ENCODE assay signal across 2 cellular contexts in the genomic region with DNA sequence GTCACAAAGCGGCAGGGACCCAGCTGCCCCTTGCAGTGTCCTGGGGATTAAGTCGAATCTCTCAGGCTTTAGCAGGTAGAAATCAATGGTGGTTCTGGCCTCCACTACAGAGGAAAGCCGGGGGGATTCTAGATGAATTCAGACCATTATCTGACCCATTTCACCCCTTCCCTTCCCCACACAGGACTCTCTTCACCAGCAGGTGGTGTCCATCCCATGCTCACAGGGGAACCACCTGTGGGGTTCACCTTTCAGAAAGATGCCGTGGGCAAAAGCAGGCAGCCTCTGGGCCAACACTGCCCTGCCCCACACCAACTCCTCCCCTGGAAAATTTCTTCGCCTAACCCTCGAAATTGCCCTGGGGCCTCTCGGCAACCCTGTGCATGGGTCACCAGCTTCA.
TF ChIP-seq lines count a peak whose summit lies in the region.

No MANE protein-coding gene starts in this region.

TF ChIP-seq in H1, 55 proteins besides CTCF, POLR2A, EP300 and RAD21:
- no peak for TF ChIP-seq ASH2L (IDR thresholded peaks at IDR 0.05; ENCODE audit: low read length)
- TF ChIP-seq KDM1A (IDR thresholded peaks at IDR 0.05; ENCODE audit: borderline replicate concordance, low read length), result no peak
- no peak for TF ChIP-seq HDAC6 (IDR thresholded peaks at IDR 0.05; ENCODE audit: low read depth, low read length)
- TF ChIP-seq RNF2 (IDR thresholded peaks at IDR 0.05; ENCODE audit: borderline replicate concordance, low read depth, low read length, missing control alignments, poor library complexity, severe bottlenecking), result no peak
- TF ChIP-seq, protein P1, sequence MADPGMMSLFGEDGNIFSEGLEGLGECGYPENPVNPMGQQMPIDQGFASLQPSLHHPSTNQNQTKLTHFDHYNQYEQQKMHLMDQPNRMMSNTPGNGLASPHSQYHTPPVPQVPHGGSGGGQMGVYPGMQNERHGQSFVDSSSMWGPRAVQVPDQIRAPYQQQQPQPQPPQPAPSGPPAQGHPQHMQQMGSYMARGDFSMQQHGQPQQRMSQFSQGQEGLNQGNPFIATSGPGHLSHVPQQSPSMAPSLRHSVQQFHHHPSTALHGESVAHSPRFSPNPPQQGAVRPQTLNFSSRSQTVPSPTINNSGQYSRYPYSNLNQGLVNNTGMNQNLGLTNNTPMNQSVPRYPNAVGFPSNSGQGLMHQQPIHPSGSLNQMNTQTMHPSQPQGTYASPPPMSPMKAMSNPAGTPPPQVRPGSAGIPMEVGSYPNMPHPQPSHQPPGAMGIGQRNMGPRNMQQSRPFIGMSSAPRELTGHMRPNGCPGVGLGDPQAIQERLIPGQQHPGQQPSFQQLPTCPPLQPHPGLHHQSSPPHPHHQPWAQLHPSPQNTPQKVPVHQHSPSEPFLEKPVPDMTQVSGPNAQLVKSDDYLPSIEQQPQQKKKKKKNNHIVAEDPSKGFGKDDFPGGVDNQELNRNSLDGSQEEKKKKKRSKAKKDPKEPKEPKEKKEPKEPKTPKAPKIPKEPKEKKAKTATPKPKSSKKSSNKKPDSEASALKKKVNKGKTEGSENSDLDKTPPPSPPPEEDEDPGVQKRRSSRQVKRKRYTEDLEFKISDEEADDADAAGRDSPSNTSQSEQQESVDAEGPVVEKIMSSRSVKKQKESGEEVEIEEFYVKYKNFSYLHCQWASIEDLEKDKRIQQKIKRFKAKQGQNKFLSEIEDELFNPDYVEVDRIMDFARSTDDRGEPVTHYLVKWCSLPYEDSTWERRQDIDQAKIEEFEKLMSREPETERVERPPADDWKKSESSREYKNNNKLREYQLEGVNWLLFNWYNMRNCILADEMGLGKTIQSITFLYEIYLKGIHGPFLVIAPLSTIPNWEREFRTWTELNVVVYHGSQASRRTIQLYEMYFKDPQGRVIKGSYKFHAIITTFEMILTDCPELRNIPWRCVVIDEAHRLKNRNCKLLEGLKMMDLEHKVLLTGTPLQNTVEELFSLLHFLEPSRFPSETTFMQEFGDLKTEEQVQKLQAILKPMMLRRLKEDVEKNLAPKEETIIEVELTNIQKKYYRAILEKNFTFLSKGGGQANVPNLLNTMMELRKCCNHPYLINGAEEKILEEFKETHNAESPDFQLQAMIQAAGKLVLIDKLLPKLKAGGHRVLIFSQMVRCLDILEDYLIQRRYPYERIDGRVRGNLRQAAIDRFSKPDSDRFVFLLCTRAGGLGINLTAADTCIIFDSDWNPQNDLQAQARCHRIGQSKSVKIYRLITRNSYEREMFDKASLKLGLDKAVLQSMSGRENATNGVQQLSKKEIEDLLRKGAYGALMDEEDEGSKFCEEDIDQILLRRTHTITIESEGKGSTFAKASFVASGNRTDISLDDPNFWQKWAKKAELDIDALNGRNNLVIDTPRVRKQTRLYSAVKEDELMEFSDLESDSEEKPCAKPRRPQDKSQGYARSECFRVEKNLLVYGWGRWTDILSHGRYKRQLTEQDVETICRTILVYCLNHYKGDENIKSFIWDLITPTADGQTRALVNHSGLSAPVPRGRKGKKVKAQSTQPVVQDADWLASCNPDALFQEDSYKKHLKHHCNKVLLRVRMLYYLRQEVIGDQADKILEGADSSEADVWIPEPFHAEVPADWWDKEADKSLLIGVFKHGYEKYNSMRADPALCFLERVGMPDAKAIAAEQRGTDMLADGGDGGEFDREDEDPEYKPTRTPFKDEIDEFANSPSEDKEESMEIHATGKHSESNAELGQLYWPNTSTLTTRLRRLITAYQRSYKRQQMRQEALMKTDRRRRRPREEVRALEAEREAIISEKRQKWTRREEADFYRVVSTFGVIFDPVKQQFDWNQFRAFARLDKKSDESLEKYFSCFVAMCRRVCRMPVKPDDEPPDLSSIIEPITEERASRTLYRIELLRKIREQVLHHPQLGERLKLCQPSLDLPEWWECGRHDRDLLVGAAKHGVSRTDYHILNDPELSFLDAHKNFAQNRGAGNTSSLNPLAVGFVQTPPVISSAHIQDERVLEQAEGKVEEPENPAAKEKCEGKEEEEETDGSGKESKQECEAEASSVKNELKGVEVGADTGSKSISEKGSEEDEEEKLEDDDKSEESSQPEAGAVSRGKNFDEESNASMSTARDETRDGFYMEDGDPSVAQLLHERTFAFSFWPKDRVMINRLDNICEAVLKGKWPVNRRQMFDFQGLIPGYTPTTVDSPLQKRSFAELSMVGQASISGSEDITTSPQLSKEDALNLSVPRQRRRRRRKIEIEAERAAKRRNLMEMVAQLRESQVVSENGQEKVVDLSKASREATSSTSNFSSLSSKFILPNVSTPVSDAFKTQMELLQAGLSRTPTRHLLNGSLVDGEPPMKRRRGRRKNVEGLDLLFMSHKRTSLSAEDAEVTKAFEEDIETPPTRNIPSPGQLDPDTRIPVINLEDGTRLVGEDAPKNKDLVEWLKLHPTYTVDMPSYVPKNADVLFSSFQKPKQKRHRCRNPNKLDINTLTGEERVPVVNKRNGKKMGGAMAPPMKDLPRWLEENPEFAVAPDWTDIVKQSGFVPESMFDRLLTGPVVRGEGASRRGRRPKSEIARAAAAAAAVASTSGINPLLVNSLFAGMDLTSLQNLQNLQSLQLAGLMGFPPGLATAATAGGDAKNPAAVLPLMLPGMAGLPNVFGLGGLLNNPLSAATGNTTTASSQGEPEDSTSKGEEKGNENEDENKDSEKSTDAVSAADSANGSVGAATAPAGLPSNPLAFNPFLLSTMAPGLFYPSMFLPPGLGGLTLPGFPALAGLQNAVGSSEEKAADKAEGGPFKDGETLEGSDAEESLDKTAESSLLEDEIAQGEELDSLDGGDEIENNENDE (IDR thresholded peaks at IDR 0.05; ENCODE audit: insufficient replicate concordance, low read length), result no peak
- TF ChIP-seq SAP30 (IDR thresholded peaks at IDR 0.05; ENCODE audit: insufficient read depth, insufficient replicate concordance, low read length), result no peak
- TF ChIP-seq, protein P2, sequence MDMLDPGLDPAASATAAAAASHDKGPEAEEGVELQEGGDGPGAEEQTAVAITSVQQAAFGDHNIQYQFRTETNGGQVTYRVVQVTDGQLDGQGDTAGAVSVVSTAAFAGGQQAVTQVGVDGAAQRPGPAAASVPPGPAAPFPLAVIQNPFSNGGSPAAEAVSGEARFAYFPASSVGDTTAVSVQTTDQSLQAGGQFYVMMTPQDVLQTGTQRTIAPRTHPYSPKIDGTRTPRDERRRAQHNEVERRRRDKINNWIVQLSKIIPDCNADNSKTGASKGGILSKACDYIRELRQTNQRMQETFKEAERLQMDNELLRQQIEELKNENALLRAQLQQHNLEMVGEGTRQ (IDR thresholded peaks at IDR 0.05; ENCODE audit: low read length), result no peak
- TF ChIP-seq CTBP2 (IDR thresholded peaks at IDR 0.05; ENCODE audit: borderline replicate concordance, insufficient read depth, insufficient read length, low read length), result no peak
- no peak for TF ChIP-seq BACH1 (IDR thresholded peaks at IDR 0.05; ENCODE audit: low read length)
- no peak for TF ChIP-seq NANOG (IDR thresholded peaks at IDR 0.05; ENCODE audit: insufficient read depth, low read depth, low read length, poor library complexity, severe bottlenecking)

TF ChIP-seq in HepG2, 621 proteins besides CTCF, POLR2A, EP300 and RAD21:
- no peak for TF ChIP-seq CENPT (CRISPR knock-in tag; IDR thresholded peaks at IDR 0.05; ENCODE audit: low read depth)
- TF ChIP-seq ZNF460 (CRISPR knock-in tag; IDR thresholded peaks at IDR 0.05; ENCODE audit: borderline replicate concordance), result no peak
- TF ChIP-seq, protein P3, sequence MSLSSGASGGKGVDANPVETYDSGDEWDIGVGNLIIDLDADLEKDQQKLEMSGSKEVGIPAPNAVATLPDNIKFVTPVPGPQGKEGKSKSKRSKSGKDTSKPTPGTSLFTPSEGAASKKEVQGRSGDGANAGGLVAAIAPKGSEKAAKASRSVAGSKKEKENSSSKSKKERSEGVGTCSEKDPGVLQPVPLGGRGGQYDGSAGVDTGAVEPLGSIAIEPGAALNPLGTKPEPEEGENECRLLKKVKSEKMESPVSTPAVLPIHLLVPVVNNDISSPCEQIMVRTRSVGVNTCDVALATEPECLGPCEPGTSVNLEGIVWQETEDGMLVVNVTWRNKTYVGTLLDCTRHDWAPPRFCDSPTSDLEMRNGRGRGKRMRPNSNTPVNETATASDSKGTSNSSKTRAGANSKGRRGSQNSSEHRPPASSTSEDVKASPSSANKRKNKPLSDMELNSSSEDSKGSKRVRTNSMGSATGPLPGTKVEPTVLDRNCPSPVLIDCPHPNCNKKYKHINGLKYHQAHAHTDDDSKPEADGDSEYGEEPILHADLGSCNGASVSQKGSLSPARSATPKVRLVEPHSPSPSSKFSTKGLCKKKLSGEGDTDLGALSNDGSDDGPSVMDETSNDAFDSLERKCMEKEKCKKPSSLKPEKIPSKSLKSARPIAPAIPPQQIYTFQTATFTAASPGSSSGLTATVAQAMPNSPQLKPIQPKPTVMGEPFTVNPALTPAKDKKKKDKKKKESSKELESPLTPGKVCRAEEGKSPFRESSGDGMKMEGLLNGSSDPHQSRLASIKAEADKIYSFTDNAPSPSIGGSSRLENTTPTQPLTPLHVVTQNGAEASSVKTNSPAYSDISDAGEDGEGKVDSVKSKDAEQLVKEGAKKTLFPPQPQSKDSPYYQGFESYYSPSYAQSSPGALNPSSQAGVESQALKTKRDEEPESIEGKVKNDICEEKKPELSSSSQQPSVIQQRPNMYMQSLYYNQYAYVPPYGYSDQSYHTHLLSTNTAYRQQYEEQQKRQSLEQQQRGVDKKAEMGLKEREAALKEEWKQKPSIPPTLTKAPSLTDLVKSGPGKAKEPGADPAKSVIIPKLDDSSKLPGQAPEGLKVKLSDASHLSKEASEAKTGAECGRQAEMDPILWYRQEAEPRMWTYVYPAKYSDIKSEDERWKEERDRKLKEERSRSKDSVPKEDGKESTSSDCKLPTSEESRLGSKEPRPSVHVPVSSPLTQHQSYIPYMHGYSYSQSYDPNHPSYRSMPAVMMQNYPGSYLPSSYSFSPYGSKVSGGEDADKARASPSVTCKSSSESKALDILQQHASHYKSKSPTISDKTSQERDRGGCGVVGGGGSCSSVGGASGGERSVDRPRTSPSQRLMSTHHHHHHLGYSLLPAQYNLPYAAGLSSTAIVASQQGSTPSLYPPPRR (CRISPR knock-in tag; IDR thresholded peaks at IDR 0.05; ENCODE audit: borderline replicate concordance), result no peak
- TF ChIP-seq ZNF547 (CRISPR knock-in tag; IDR thresholded peaks at IDR 0.05), result no peak
- no peak for TF ChIP-seq SMAD3 (CRISPR knock-in tag; IDR thresholded peaks at IDR 0.05)
- no peak for TF ChIP-seq NR1H2 (CRISPR knock-in tag; IDR thresholded peaks at IDR 0.05; ENCODE audit: borderline replicate concordance, low read depth)
- TF ChIP-seq ARNT (IDR thresholded peaks at IDR 0.05), result no peak
TF ChIP-seq in HepG2: peak in this region for 0.
